Comparison of ENCODE assay signal across 7 cellular contexts in genomic region chr10:121734517-121735137, GRCh38.
DNase-seq lines count a peak whose midpoint lies in the region; FAIRE-seq and TF ChIP-seq lines count a peak whose summit lies in the region.

No MANE protein-coding gene starts in this region.

- no peak for FAIRE-seq in HTR-8/SVneo (lab: Jason Lieb, UNC)

- TF ChIP-seq CTCF in kidney epithelial cell (IDR thresholded peaks at IDR 0.05; ENCODE audit: insufficient read depth, low read length, poor library complexity, severe bottlenecking) (peak; percentile 68), uterus (IDR thresholded peaks at IDR 0.05) (peak; percentile 22 to 59 (median 48))

- H3K36me3 ChIP-seq in adipocyte (ENCODE audit: control insufficient read depth, insufficient read depth, low read length, severe bottlenecking) (no peaks in the 10 kb centered on the region), kidney epithelial cell (ENCODE audit: control insufficient read depth, insufficient read depth, low read length) (no peaks in the 10 kb centered on the region), uterus (no peaks in the 10 kb centered on the region)

- intact Hi-C loops in uterus (cut with DNase I; ENCODE audit: low total_unique reads): loop anchor here (10.0 kb wide), 1 partner anchor 790 kb away; no protein-coding TSS in a partner anchor

- H3K27me3 ChIP-seq in adipocyte (replicated peaks; ENCODE audit: control insufficient read depth, insufficient read depth, low read length) (peaks cover 29% of the 10 kb centered on the region), kidney epithelial cell (ENCODE audit: control insufficient read depth, insufficient read depth, low read length) (peaks cover 6% of the 10 kb centered on the region), uterus (no peaks in the 10 kb centered on the region)

- H3K4me3 ChIP-seq in adipocyte (ENCODE audit: low read length): no peak overlapping the region
- no peak overlapping the region for H3K4me3 ChIP-seq in kidney epithelial cell (ENCODE audit: low read depth, low read length)
- no peak overlapping the region for H3K4me3 ChIP-seq in uterus

- no peak overlapping the region for H3K27ac ChIP-seq in uterus

- no peak for TF ChIP-seq POLR2A in uterus (IDR thresholded peaks at IDR 0.05)

- no peaks in the 10 kb centered on the region for H3K9me3 ChIP-seq in adipocyte (ENCODE audit: control insufficient read depth, low read length)
- H3K9me3 ChIP-seq in uterus: no peaks in the 10 kb centered on the region

- no peak overlapping the region for H3K9ac ChIP-seq in adipocyte (ENCODE audit: low read length)

- DNase-seq in EL (peak; percentile 14), HTR-8/SVneo (ENCODE audit: insufficient read length, low spot score) (peak; percentile 8), adipocyte (ENCODE audit: low read depth) (peak; percentile 55), kidney epithelial cell (ENCODE audit: low read depth) (no peak), uterus (no peak), NOMO-1 (lab: John Stamatoyannopoulos, UW; ENCODE audit: unreplicated experiment in 2 of 2) (no peak), NCI-H1105 treated with DMSO at 0.1 percent for 48 hours (lab: John Stamatoyannopoulos, UW) (no peak)

- H3K4me1 ChIP-seq in adipocyte (ENCODE audit: control insufficient read depth, insufficient read depth, low read length) (no peaks in the 10 kb centered on the region), uterus (no peaks in the 10 kb centered on the region)

Comparison
In these comparisons a context has a peak if more than half of its experiments do, and no peak if none do; other contexts are left out.
1. DNase-seq: peak in EL (single experiment), HTR-8/SVneo (single experiment) and adipocyte (single experiment); none in kidney epithelial cell (single experiment), uterus (0 of 2), NOMO-1 (0 of 2) and NCI-H1105 treated with DMSO at 0.1 percent for 48 hours (single experiment).